9 cellular contexts compared by ENCODE assay signal in the genomic region with DNA sequence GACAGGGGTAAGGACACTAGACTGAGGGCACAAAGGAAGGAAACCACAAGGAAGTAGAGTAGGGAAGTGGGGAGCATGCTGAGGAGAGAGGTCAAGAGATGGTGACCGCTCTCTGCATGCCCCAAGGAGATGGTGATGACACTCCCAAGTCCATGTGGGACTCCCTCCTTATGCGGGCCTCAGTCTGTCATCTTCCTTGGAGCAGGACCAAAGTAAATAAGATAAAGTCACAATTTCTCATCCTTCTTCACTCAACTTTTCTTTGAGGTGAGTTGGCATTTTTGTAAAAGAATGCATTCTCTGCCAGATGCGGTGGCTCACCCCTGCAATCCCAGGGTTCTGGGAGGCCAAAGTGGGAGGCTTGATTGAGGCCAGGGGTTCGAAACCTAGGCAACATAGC. TPM values are rescaled to one million over a fixed set of nuclear protein-coding genes. Genes with fewer than 3 reads are reported as not detected.
DNase-seq lines count a peak whose midpoint lies in the region; ATAC-seq and TF ChIP-seq lines count a peak whose summit lies in the region.
"Had no signal": no experiment of that assay in that cellular context is flagged by ENCODE, and none has a peak within 500 bp of the region (broad histone marks: within the 10 kb centered on the region; RNA-seq: fewer than 3 reads in every experiment).

No MANE protein-coding gene starts in this region.

- H3K4me1 Mint-ChIP-seq in CD4-positive, alpha-beta memory T cell, result peaks cover 17 to 28% (median 22%) of the 10 kb centered on the region in 4 donors
- peaks cover 31% of the 10 kb centered on the region for H3K4me1 Mint-ChIP-seq in mesothelial cell of epicardium

- H4K20me1 ChIP-seq in IMR-90 (ENCODE audit: insufficient read depth, low read length), result no peaks in the 10 kb centered on the region

- no peak overlapping the region for H2AK5ac ChIP-seq in IMR-90 (ENCODE audit: low read depth, low read length)

- no peak overlapping the region for H3K18ac ChIP-seq in IMR-90 (ENCODE audit: low read depth, low read length)

- H2BK120ac ChIP-seq in IMR-90 (ENCODE audit: low read depth, low read length), result no peak overlapping the region

- H3K23ac ChIP-seq in IMR-90 (ENCODE audit: low read depth, low read length), result no peak overlapping the region

- no peak for TF ChIP-seq POLR2A in IMR-90 (IDR thresholded peaks at IDR 0.05; ENCODE audit: low read depth, low read length)

- H3K56ac ChIP-seq in IMR-90 (ENCODE audit: extremely low read depth, insufficient read depth, low read length), result no peak overlapping the region

- H3K27ac ChIP-seq in CD4-positive, alpha-beta memory T cell (ENCODE audit: low read depth, low read length), result no peak overlapping the region
- H3K27ac ChIP-seq in IMR-90 (ENCODE audit: insufficient read depth, low read length) (no peak overlapping the region), RWPE1 (no peak overlapping the region)

- H3K9ac ChIP-seq in IMR-90 (ENCODE audit: low read depth, low read length), result no peak overlapping the region

- DNase-seq in CD4-positive, alpha-beta memory T cell, result no peak
- no peak for DNase-seq in IMR-90
- DNase-seq in activated naive CD4-positive, alpha-beta T cell treated with anti-CD3 and anti-CD28 coated beads, Interleukin-2, amount 50 U/mL, for 72 hours (ENCODE audit: low spot score in 2 of 2), result no peak
- DNase-seq in mesothelial cell of epicardium (ENCODE audit: low spot score in 2 of 2, unreplicated experiment in 2 of 2), result no peak
- DNase-seq in RWPE1 (ENCODE audit: low spot score), result no peak
- no peak for DNase-seq in D341Med (ENCODE audit: low spot score)
- no peak for DNase-seq in NCI-H128 (lab: John Stamatoyannopoulos, UW; ENCODE audit: unreplicated experiment)
- DNase-seq in mucosa of descending colon, result no peak
- DNase-seq: stimulated activated CD8-positive, alpha-beta memory T cell treated with anti-CD3 and anti-CD28 coated beads, Interleukin-4, amount 100 ng/mL, for 48 hours had no signal

- intact Hi-C loops in CD4-positive, alpha-beta memory T cell (cut with micrococcal nuclease), result loop anchor here (2.0 kb wide), 2 partner anchors 25 to 75 kb away; no protein-coding TSS in a partner anchor
- intact Hi-C loops in IMR-90 (cut with micrococcal nuclease) (no loop called here), mucosa of descending colon (cut with DNase I, micrococcal nuclease) (no loop called here)

- CTCF ChIA-PET in CD4-positive, alpha-beta memory T cell (lab: Charles Lee; ENCODE audit: partially characterized antibody), result interaction anchor here (0.9 to 1.7 kb wide), 2 partner anchors 24 to 33 kb away, joined by 3 to 9 read pairs; partner anchors contain the start of gene KANK1
- CTCF ChIA-PET in IMR-90 (lab: Yijun Ruan, JAX) (no interaction called here), RWPE1 (lab: Yijun Ruan, JAX) (interaction anchor here (0.6 kb wide), 1 partner anchor 24 kb away, joined by 3 read pairs; no protein-coding TSS in a partner anchor)

- H3K14ac ChIP-seq in IMR-90 (replicated peaks; ENCODE audit: low read depth, low read length), result no peak overlapping the region

- H3K9me3 Mint-ChIP-seq in CD4-positive, alpha-beta memory T cell, result peaks cover 0 to 4% (median 0%) of the 10 kb centered on the region in 8 donors
- H3K9me3 Mint-ChIP-seq in activated naive CD4-positive, alpha-beta T cell treated with anti-CD3 and anti-CD28 coated beads, Interleukin-2, amount 50 U/mL, for 72 hours, result no peaks in the 10 kb centered on the region
- no peaks in the 10 kb centered on the region for H3K9me3 Mint-ChIP-seq in mesothelial cell of epicardium

- H4K91ac ChIP-seq in IMR-90 (ENCODE audit: insufficient read depth, low read depth, low read length), result no peak overlapping the region

- no peaks in the 10 kb centered on the region for H3K27me3 ChIP-seq in CD4-positive, alpha-beta memory T cell (ENCODE audit: insufficient read depth, low read length)
- H3K27me3 ChIP-seq in IMR-90 (ENCODE audit: control insufficient read depth, insufficient read depth, low read length), result no peaks in the 10 kb centered on the region

- in situ Hi-C loops in IMR-90 (cut with MboI; ENCODE audit: low sequenced_read_pairs), result no loop called here

- H2BK15ac ChIP-seq in IMR-90 (ENCODE audit: low read depth, low read length), result no peak overlapping the region

- H3K27me3 Mint-ChIP-seq in CD4-positive, alpha-beta memory T cell, result no peaks in the 10 kb centered on the region
- H3K27me3 Mint-ChIP-seq in mesothelial cell of epicardium (ENCODE audit: low read depth), result no peaks in the 10 kb centered on the region

- BruUV-seq in IMR-90 (replicated peaks; lab: Mats Ljungman, UMichigan), result no TSS peak

- H3K27ac Mint-ChIP-seq in CD4-positive, alpha-beta memory T cell, result peak overlapping the region in 4 of 7 donors; percentile 51 to 96 (median 94)
- peak overlapping the region; percentile 22 to 84 for H3K27ac Mint-ChIP-seq in activated naive CD4-positive, alpha-beta T cell treated with anti-CD3 and anti-CD28 coated beads, Interleukin-2, amount 50 U/mL, for 72 hours
- peak overlapping the region; percentile 98 for H3K27ac Mint-ChIP-seq in mesothelial cell of epicardium

- H3K4me3 ChIP-seq in CD4-positive, alpha-beta memory T cell (ENCODE audit: low read length in 2 of 2), result no peak overlapping the region
- H3K4me3 ChIP-seq in IMR-90 (ENCODE audit: insufficient read depth, low read depth, low read length) (no peak overlapping the region), mucosa of descending colon (no peak overlapping the region)

- no peaks in the 10 kb centered on the region for H3K9me3 ChIP-seq in CD4-positive, alpha-beta memory T cell (ENCODE audit: control insufficient read depth in 1 of 2, low read length in 2 of 2)
- H3K9me3 ChIP-seq in IMR-90 (ENCODE audit: control insufficient read depth, insufficient read depth, low read length) (no peaks in the 10 kb centered on the region), mucosa of descending colon (no peaks in the 10 kb centered on the region)

- H3K9me1 ChIP-seq in IMR-90 (ENCODE audit: insufficient read depth, low read length), result 0 out of 2 replicates have a peak, but pooled peaks cover 3% of the 10 kb centered on the region

- H3K79me1 ChIP-seq in IMR-90 (ENCODE audit: low read depth in 1 of 2, low read length in 2 of 2), result no peaks in the 10 kb centered on the region

- ATAC-seq in IMR-90 (ENCODE audit: low read depth) (no peak), mucosa of descending colon (no peak)
- no peak for ATAC-seq in activated naive CD4-positive, alpha-beta T cell treated with anti-CD3 and anti-CD28 coated beads, Interleukin-2, amount 50 U/mL, for 72 hours

- H3K4ac ChIP-seq in IMR-90 (ENCODE audit: low read depth, low read length), result no peak overlapping the region

- peaks cover 21% of the 10 kb centered on the region for H3K4me1 ChIP-seq in CD4-positive, alpha-beta memory T cell (ENCODE audit: insufficient read depth, low read length)
- H3K4me1 ChIP-seq in IMR-90 (ENCODE audit: control insufficient read depth, insufficient read depth, low read length) (peaks cover 7% of the 10 kb centered on the region), mucosa of descending colon (ENCODE audit: low read depth) (peaks cover 20% of the 10 kb centered on the region)

- dilution Hi-C loops in IMR-90 (cut with HindIII; ENCODE audit: low sequenced_read_pairs, unreplicated experiment), result no loop called here

- H3K36me3 Mint-ChIP-seq in CD4-positive, alpha-beta memory T cell, result peaks cover 3 to 6% of the 10 kb centered on the region in 2 donors
- peaks cover 10 to 28% of the 10 kb centered on the region in 2 donors for H3K36me3 Mint-ChIP-seq in activated naive CD4-positive, alpha-beta T cell treated with anti-CD3 and anti-CD28 coated beads, Interleukin-2, amount 50 U/mL, for 72 hours
- peaks cover 4% of the 10 kb centered on the region for H3K36me3 Mint-ChIP-seq in mesothelial cell of epicardium

- no peak overlapping the region for H4K5ac ChIP-seq in IMR-90 (ENCODE audit: low read depth, low read length)

- no peak overlapping the region for H2AFZ ChIP-seq in IMR-90 (replicated peaks; ENCODE audit: low read length, poor library complexity)

- H3K4me2 ChIP-seq in IMR-90 (ENCODE audit: low read depth, low read length), result no peak overlapping the region

- peak overlapping the region; percentile 55 to 99 (median 92) for H3K4me3 Mint-ChIP-seq in CD4-positive, alpha-beta memory T cell
- H3K4me3 Mint-ChIP-seq in mesothelial cell of epicardium, result peak overlapping the region; percentile 80

- peak overlapping the region; percentile 45 for H2AK9ac ChIP-seq in IMR-90 (replicated peaks; ENCODE audit: low read depth, low read length, poor library complexity)

- TF ChIP-seq CTCF in IMR-90 (conservative IDR thresholded peaks at IDR 0.05; ENCODE audit: low read depth, low read length) (no peak), mesothelial cell of epicardium (IDR thresholded peaks at IDR 0.05; ENCODE audit: unreplicated experiment) (no peak), RWPE1 (conservative IDR thresholded peaks at IDR 0.05; ENCODE audit: low read depth) (no peak), mucosa of descending colon (IDR thresholded peaks at IDR 0.05) (no peak)

- TF ChIP-seq RAD21 in IMR-90 (IDR thresholded peaks at IDR 0.05; ENCODE audit: low read length), result no peak

- H2BK5ac ChIP-seq in IMR-90 (ENCODE audit: low read depth, low read length, poor library complexity, severe bottlenecking), result no peak overlapping the region

- WGBS in IMR-90 (ENCODE audit: extremely low coverage in 2 of 2, insufficient read length in 1 of 2), 2 experiments, result no CpG with 5 or more reads among the region's 4 CpGs

- POLR2A ChIA-PET in CD4-positive, alpha-beta memory T cell (lab: Charles Lee; ENCODE audit: partially characterized antibody), result interaction anchor here (1.4 kb wide), 1 partner anchor 24 kb away, joined by 5 read pairs; no protein-coding TSS in a partner anchor
- POLR2A ChIA-PET in IMR-90 (lab: Charles Lee; ENCODE audit: unreplicated experiment), result no interaction called here
- POLR2A ChIA-PET in RWPE1 (lab: Yijun Ruan, JAX; ENCODE audit: low non-redundant PET), result no interaction called here

- H4K8ac ChIP-seq in IMR-90 (ENCODE audit: low read depth in 2 of 2, low read length in 2 of 2), result no peak overlapping the region

- H3K36me3 ChIP-seq in CD4-positive, alpha-beta memory T cell (ENCODE audit: insufficient read depth, low read length), result no peaks in the 10 kb centered on the region
- H3K36me3 ChIP-seq in IMR-90 (ENCODE audit: control insufficient read depth, insufficient read depth, low read length), result no peaks in the 10 kb centered on the region
- H3K36me3 ChIP-seq in mucosa of descending colon (ENCODE audit: low read depth), result no peaks in the 10 kb centered on the region

- H2BK20ac ChIP-seq in IMR-90 (ENCODE audit: low read depth, low read length), result no peak overlapping the region

RNA-seq across cellular contexts. Expression of gene KANK1, which starts 33.2 kb away (rescaled TPM):
- 10 to 100 TPM; 25.9 TPM for total RNA-seq in CD4-positive, alpha-beta memory T cell
- polyA plus RNA-seq in CD4-positive, alpha-beta memory T cell, result 10 to 100 TPM in 1 of 2 donors, 1 to 10 TPM in 1; 9.1 to 17.3 TPM
- total RNA-seq in IMR-90 (2012; rRNA removed) (40.5 and 41.4 TPM in 2 replicates), mesothelial cell of epicardium (54.7 to 59.1 TPM (median 58.3 TPM) in 3 replicates), mucosa of descending colon (10 to 100 TPM; 23.1 to 65.3 (median 26.5) TPM)
- polyA plus RNA-seq in IMR-90 (2012; rRNA removed), result 29.2 and 29.9 TPM in 2 replicates
- 21.4 and 25.6 TPM in 2 replicates for polyA plus RNA-seq in IMR-90 (2012; cell fraction: cytosol; rRNA removed)
- 50.0 and 51.7 TPM in 2 replicates for polyA plus RNA-seq in IMR-90 (2012; cell fraction: nucleus; rRNA removed; ENCODE audit: low replicate concordance)
- total RNA-seq in activated naive CD4-positive, alpha-beta T cell treated with anti-CD3 and anti-CD28 coated beads, Interleukin-2, amount 50 U/mL, for 72 hours, result 1 to 10 TPM; 2.9 to 6.2 TPM
